ENCODE assay signal across 7 cellular contexts in genomic region chr11:62340269-62340901, GRCh38.
DNase-seq lines count a peak whose midpoint lies in the region; ATAC-seq and TF ChIP-seq lines count a peak whose summit lies in the region.

No MANE protein-coding gene starts in this region.

- peaks cover 3% of the 10 kb centered on the region for H3K27me3 Mint-ChIP-seq in dendritic cell treated with granulocyte-macrophage colony-stimulating factor and Interleukin-4, amounts not matched to agents 40 ng/mL and 50 ng/mL, for 4 days

- intact Hi-C loops in dendritic cell treated with granulocyte-macrophage colony-stimulating factor and Interleukin-4, amounts not matched to agents 40 ng/mL and 50 ng/mL, for 4 days (cut with micrococcal nuclease), result loop anchor here (1.0 kb wide), 1 partner anchor 38 kb away; no protein-coding TSS in a partner anchor

- peaks cover 9% of the 10 kb centered on the region for H3K36me3 Mint-ChIP-seq in dendritic cell treated with granulocyte-macrophage colony-stimulating factor and Interleukin-4, amounts not matched to agents 40 ng/mL and 50 ng/mL, for 4 days (ENCODE audit: low read depth)

- no peak for ATAC-seq in HG03469 (IDR thresholded peaks at IDR 0.05; ENCODE audit: unreplicated experiment)

- peak overlapping the region; percentile 66 for H3K27ac Mint-ChIP-seq in dendritic cell treated with granulocyte-macrophage colony-stimulating factor and Interleukin-4, amounts not matched to agents 40 ng/mL and 50 ng/mL, for 4 days

- H3K9me3 Mint-ChIP-seq in dendritic cell treated with granulocyte-macrophage colony-stimulating factor and Interleukin-4, amounts not matched to agents 40 ng/mL and 50 ng/mL, for 4 days, result no peaks in the 10 kb centered on the region

- TF ChIP-seq CTCF in GM12873 (IDR thresholded peaks at IDR 0.05; ENCODE audit: insufficient read depth, low read depth, low read length, missing control alignments), result peak; percentile 82

- H3K4me1 Mint-ChIP-seq in dendritic cell treated with granulocyte-macrophage colony-stimulating factor and Interleukin-4, amounts not matched to agents 40 ng/mL and 50 ng/mL, for 4 days (ENCODE audit: low read depth), result peaks cover 73% of the 10 kb centered on the region

- DNase-seq in NCI-H1694 treated with DMSO at 0.1 percent for 48 hours (lab: John Stamatoyannopoulos, UW) (peak; percentile 17), medulla oblongata (ENCODE audit: extremely low spot score) (peak; percentile 94)
- DNase-seq in activated CD4-positive, alpha-beta T cell treated with anti-CD3 and anti-CD28 coated beads for 48 hours, result peak; percentile 73
- peak; percentile 68 for DNase-seq in stimulated activated CD8-positive, alpha-beta memory T cell treated with anti-CD3 and anti-CD28 coated beads, Interleukin-4, amount 100 ng/mL, for 48 hours

- H3K4me3 Mint-ChIP-seq in dendritic cell treated with granulocyte-macrophage colony-stimulating factor and Interleukin-4, amounts not matched to agents 40 ng/mL and 50 ng/mL, for 4 days, result peak overlapping the region; percentile 62

Comparison
In these comparisons a context has a peak if more than half of its experiments do, and no peak if none do; other contexts are left out.
1. DNase-seq: peak in every context shown above with its lines; median percentile 94 in medulla oblongata; 73 in activated CD4-positive, alpha-beta T cell treated with anti-CD3 and anti-CD28 coated beads for 48 hours; 68 in stimulated activated CD8-positive, alpha-beta memory T cell treated with anti-CD3 and anti-CD28 coated beads, Interleukin-4, amount 100 ng/mL, for 48 hours; 17 in NCI-H1694 treated with DMSO at 0.1 percent for 48 hours.